Comparison of ENCODE assay signal across 26 cellular contexts in the genomic region with DNA sequence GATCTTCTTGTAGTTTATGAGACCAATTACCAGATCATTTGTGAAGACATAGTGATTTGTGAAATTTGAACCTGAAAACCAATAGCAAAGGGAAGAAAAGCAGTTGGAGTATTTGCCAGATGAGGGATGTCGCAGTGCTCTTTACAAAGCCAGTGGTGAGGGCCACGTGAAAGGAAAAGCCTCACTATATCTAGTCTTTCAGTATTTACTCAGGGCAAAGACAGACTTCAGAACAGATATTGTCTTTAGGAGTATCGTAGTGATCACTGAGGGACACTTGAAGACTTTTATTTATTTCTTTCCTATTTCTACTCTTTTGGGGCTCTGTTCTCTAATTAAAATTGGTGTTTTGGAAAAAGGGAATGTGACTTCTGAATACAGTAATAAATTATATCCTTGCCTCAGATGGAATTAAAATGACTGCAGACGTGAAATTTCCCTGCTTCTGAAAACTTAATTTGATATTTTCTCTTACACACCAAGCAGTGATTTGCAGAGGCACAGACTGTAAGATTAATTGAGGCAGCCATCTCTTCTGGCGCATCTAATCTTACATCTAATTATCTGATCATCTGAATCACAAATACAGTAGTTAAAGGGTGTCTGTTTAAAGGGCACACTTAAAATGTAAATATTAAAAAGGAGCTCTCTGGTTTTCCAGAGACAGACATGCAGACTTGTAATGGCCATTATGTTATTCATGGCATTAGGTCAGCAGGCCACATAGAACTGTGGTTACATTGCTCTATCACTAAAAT.
"Had no signal": no experiment of that assay in that cellular context is flagged by ENCODE, and none has a peak within 500 bp of the region (broad histone marks: within the 10 kb centered on the region; RNA-seq: fewer than 3 reads in every experiment).

No MANE protein-coding gene starts in this region.

- H3K27me3 ChIP-seq: adrenal gland, Peyer's patch, SJSA1 had no signal

- H3K27ac ChIP-seq: adrenal gland, coronary artery, KMS-11, Peyer's patch, RWPE1, SJSA1, VCaP had no signal

- H3K9ac ChIP-seq: KMS-11 had no signal

- H3K4me3 Mint-ChIP-seq: activated CD4-positive, alpha-beta T cell treated with anti-CD3 and anti-CD28 coated beads for 36 hours; activated CD8-positive, alpha-beta T cell treated with anti-CD3 and anti-CD28 coated beads for 36 hours; activated naive CD8-positive, alpha-beta T cell treated with anti-CD3 and anti-CD28 coated beads, Interleukin-2, amount 10 ng/mL, durations not matched to agents 7 days and 5 days; activated T-cell treated with anti-CD3 and anti-CD28 coated beads, Interleukin-2, amount 50 U/mL, for 72 hours had no signal

- H3K27me3 Mint-ChIP-seq: activated CD4-positive, alpha-beta T cell treated with anti-CD3 and anti-CD28 coated beads for 36 hours; activated CD8-positive, alpha-beta T cell treated with anti-CD3 and anti-CD28 coated beads for 36 hours; activated naive CD8-positive, alpha-beta T cell treated with anti-CD3 and anti-CD28 coated beads, Interleukin-2, amount 10 ng/mL, durations not matched to agents 7 days and 5 days had no signal

- H3K36me3 ChIP-seq: adrenal gland, Peyer's patch, SJSA1 had no signal

- H3K9me3 Mint-ChIP-seq: activated CD8-positive, alpha-beta T cell treated with anti-CD3 and anti-CD28 coated beads for 36 hours; activated naive CD8-positive, alpha-beta T cell treated with anti-CD3 and anti-CD28 coated beads, Interleukin-2, amount 10 ng/mL, durations not matched to agents 7 days and 5 days; activated T-helper 2 cell treated with anti-CD3 and anti-CD28 coated beads, Interferon-gamma antibody, Interleukin-2, Interleukin-4, amounts not matched to agents 10 μg/mL and 5 μg/mL and 100 μg/mL, durations not matched to agents 14 hours and 24 hours and 36 hours had no signal

- H3K4me1 ChIP-seq: adrenal gland, Peyer's patch, SJSA1 had no signal

- H3K27ac Mint-ChIP-seq: activated CD4-positive, alpha-beta T cell treated with anti-CD3 and anti-CD28 coated beads for 36 hours; activated CD8-positive, alpha-beta T cell treated with anti-CD3 and anti-CD28 coated beads for 36 hours; activated naive CD8-positive, alpha-beta T cell treated with anti-CD3 and anti-CD28 coated beads, Interleukin-2, amount 10 ng/mL, durations not matched to agents 7 days and 5 days; activated T-cell treated with anti-CD3 and anti-CD28 coated beads, Interleukin-2, amount 50 U/mL, for 72 hours; activated T-helper 2 cell treated with anti-CD3 and anti-CD28 coated beads, Interferon-gamma antibody, Interleukin-2, Interleukin-4, amounts not matched to agents 10 μg/mL and 5 μg/mL and 100 μg/mL, durations not matched to agents 14 hours and 24 hours and 36 hours had no signal

- H3K4me3 ChIP-seq: adrenal gland, coronary artery, Peyer's patch, SJSA1 had no signal

- H3K9me3 ChIP-seq: adrenal gland, Peyer's patch, SJSA1 had no signal

- ATAC-seq: activated CD4-positive, alpha-beta T cell treated with anti-CD3 and anti-CD28 coated beads for 36 hours; activated CD8-positive, alpha-beta T cell treated with anti-CD3 and anti-CD28 coated beads for 36 hours; activated T-cell treated with anti-CD3 and anti-CD28 coated beads, Interleukin-2, amount 50 U/mL, for 72 hours; HepG2 had no signal

- H3K36me3 Mint-ChIP-seq: activated naive CD8-positive, alpha-beta T cell treated with anti-CD3 and anti-CD28 coated beads, Interleukin-2, amount 10 ng/mL, durations not matched to agents 7 days and 5 days had no signal

- H3K4me1 Mint-ChIP-seq: activated CD4-positive, alpha-beta T cell treated with anti-CD3 and anti-CD28 coated beads for 36 hours; activated naive CD8-positive, alpha-beta T cell treated with anti-CD3 and anti-CD28 coated beads, Interleukin-2, amount 10 ng/mL, durations not matched to agents 7 days and 5 days had no signal

- DNase-seq: activated CD4-positive, alpha-beta T cell treated with anti-CD3 and anti-CD28 coated beads for 36 hours; activated CD8-positive, alpha-beta memory T cell treated with anti-CD3 and anti-CD28 coated beads, Interleukin-2, amount 50 U/mL, for 4 hours; activated CD8-positive, alpha-beta T cell treated with anti-CD3 and anti-CD28 coated beads for 36 hours; activated gamma-delta T cell treated with Interleukin-2 at 50 U/mL for 16 hours; activated naive CD4-positive, alpha-beta T cell treated with anti-CD3 and anti-CD28 coated beads, Interleukin-2, amount 50 U/mL, for 16 hours; activated naive CD8-positive, alpha-beta T cell treated with anti-CD3 and anti-CD28 coated beads, Interleukin-2, amount 10 ng/mL, durations not matched to agents 7 days and 5 days; activated T-cell treated with anti-CD3 and anti-CD28 coated beads, Interleukin-2, amount 50 U/mL, for 72 hours; adrenal gland; anterior cingulate cortex; central memory CD4-positive, alpha-beta T cell; MV-4-11; NCI-H1105; NCI-H1436 treated with DMSO at 0.1 percent for 48 hours; NCI-H1930; NCI-H226; NK-92 treated with Interleukin-12 subunit alpha and Interleukin-12 subunit beta, amount 100 ng/mL, for 24 hours; Peyer's patch; SHP77; T-helper 1 cell had no signal

- H3K4me2 ChIP-seq: KMS-11 had no signal
